In the genomic region with DNA sequence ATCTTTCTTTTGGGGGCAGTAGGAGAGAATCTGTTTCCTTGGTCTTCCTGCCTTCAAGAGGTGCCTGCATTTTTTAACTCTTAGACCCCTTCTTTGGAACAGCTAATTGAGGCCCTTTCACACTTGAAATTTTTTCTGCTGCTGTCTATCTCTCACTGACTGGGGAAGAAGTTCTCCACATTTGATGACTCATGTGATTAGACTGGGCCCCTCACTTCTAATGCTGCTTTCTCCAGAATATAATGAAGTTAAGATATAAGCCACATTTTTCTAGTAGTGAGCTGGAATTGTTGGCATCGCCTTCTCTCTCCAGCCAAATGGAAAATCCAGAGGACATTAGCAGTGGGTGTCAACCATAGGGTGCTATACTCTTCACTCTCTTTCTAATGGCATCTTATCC, we compare ENCODE assay signal across 31 cellular contexts. TPM values are rescaled to one million over a fixed set of nuclear protein-coding genes. Genes with fewer than 3 reads are reported as not detected.
DNase-seq lines count a peak whose midpoint lies in the region; ATAC-seq and TF ChIP-seq lines count a peak whose summit lies in the region.
"Had no signal": no experiment of that assay in that cellular context is flagged by ENCODE, and none has a peak within 500 bp of the region (broad histone marks: within the 10 kb centered on the region; RNA-seq: fewer than 3 reads in every experiment).

No MANE protein-coding gene starts in this region.

- ATAC-seq in GM21529 (IDR thresholded peaks at IDR 0.05; ENCODE audit: unreplicated experiment) = no peak
- ATAC-seq: mucosa of descending colon, sciatic nerve, T-helper 17 cell had no signal

- H3K9ac ChIP-seq in neuronal stem cell (ENCODE audit: low read depth, low read length, poor library complexity) = no peak overlapping the region

- H2BK120ac ChIP-seq in neuronal stem cell (ENCODE audit: low read depth, low read length) = no peak overlapping the region

- no peaks in the 10 kb centered on the region for H3K79me1 ChIP-seq in neuronal stem cell (ENCODE audit: low read depth, low read length)

- no peak overlapping the region for H3K4me2 ChIP-seq in neuronal stem cell (ENCODE audit: insufficient read depth, low read length, poor library complexity, severe bottlenecking)
- H3K4me2 ChIP-seq: hepatocyte had no signal

- no peak overlapping the region for H3K14ac ChIP-seq in neuronal stem cell (ENCODE audit: low read length)

- H2BK5ac ChIP-seq in neuronal stem cell (ENCODE audit: low read length) = no peak overlapping the region

- in situ Hi-C loops in astrocyte of the spinal cord (cut with HindIII; ENCODE audit: low sequenced_read_pairs) = no loop called here

- H4K8ac ChIP-seq in neuronal stem cell (ENCODE audit: low read depth, low read length) = no peak overlapping the region

- no peaks in the 10 kb centered on the region for H3K27me3 ChIP-seq in ACC112 (ENCODE audit: insufficient read depth, low read length)
- no peaks in the 10 kb centered on the region for H3K27me3 ChIP-seq in neuronal stem cell (ENCODE audit: control insufficient read depth in 3 of 3, insufficient read depth in 3 of 3, low read depth in 1 of 3, low read length in 3 of 3)
- H3K27me3 ChIP-seq in dorsolateral prefrontal cortex = no peaks in the 10 kb centered on the region
- H3K27me3 ChIP-seq: adrenal gland, cardiac muscle cell, hepatocyte, stomach, tibial nerve had no signal

- no CpG with 5 or more reads among the region's 1 CpG for WGBS in neuronal stem cell (ENCODE audit: extremely low coverage in 2 of 2, insufficient read length in 2 of 2, insufficient replicate concordance in 1 of 2), 2 donors

- H3K4me3 ChIP-seq in ACC112 (ENCODE audit: low read depth, low read length) (peak overlapping the region; percentile 47), astrocyte of the spinal cord (ENCODE audit: low read depth, low read length) (no peak overlapping the region), neuronal stem cell (ENCODE audit: low read length in 2 of 2) (no peak overlapping the region), dorsolateral prefrontal cortex (no peak overlapping the region)
- H3K4me3 ChIP-seq: adrenal gland, cardiac muscle cell, hepatocyte, left ventricle myocardium inferior, mucosa of descending colon, stomach, tibial nerve had no signal

- H2AFZ ChIP-seq in ACC112 (ENCODE audit: low read length, unreplicated experiment) (peak overlapping the region; percentile 34), neuronal stem cell (ENCODE audit: low read length) (no peak overlapping the region)
- H2AFZ ChIP-seq: hepatocyte had no signal

- H4K91ac ChIP-seq in neuronal stem cell (ENCODE audit: low read depth, low read length, poor library complexity) = no peak overlapping the region

- no peak overlapping the region for H3K4ac ChIP-seq in neuronal stem cell (ENCODE audit: low read length)

- no peaks in the 10 kb centered on the region for H3K9me3 ChIP-seq in neuronal stem cell (replicated peaks in 1 of 2; ENCODE audit: control insufficient read depth in 2 of 2, insufficient read depth in 1 of 2, low read depth in 1 of 2, low read length in 2 of 2)
- H3K9me3 ChIP-seq: adrenal gland, left ventricle myocardium inferior, mucosa of descending colon, stomach, tibial nerve had no signal

- no peaks in the 10 kb centered on the region for H3K79me2 ChIP-seq in ACC112 (ENCODE audit: control insufficient read depth, insufficient read depth, low read length, unreplicated experiment)
- H3K79me2 ChIP-seq: hepatocyte had no signal

- DNase-seq in NCI-H226 (peak; percentile 72), astrocyte of the spinal cord (ENCODE audit: low read depth, low spot score) (peak; percentile 48), kidney tubule cell (ENCODE audit: low spot score) (peak; percentile 85), neuronal stem cell (ENCODE audit: low spot score) (no peak), dorsolateral prefrontal cortex (no peak), foreskin melanocyte (no peak)
- DNase-seq: activated CD4-positive, alpha-beta T cell treated with anti-CD3 and anti-CD28 coated beads for 4 hours; activated naive CD4-positive, alpha-beta T cell; activated T-cell treated with anti-CD3 and anti-CD28 coated beads, Interleukin-2, amount 50 U/mL, for 24 hours; adrenal gland; CD8-positive, alpha-beta memory T cell; DMS153; GOT3; KG1; left ventricle myocardium inferior; mucosa of descending colon; NCI-H1694; NCI-H524; NK-92 treated with Interleukin-12 subunit alpha and Interleukin-12 subunit beta, amount 100 ng/mL, for 24 hours; stomach; T-helper 17 cell had no signal

- no peak for TF ChIP-seq CTCF in astrocyte of the spinal cord (IDR thresholded peaks at IDR 0.05; ENCODE audit: low read depth, low read length)
- no peak for TF ChIP-seq CTCF in dorsolateral prefrontal cortex (IDR thresholded peaks at IDR 0.05 in 54 of 56, conservative IDR thresholded peaks at IDR 0.05 in 2 of 56; ENCODE audit: low read depth in 1 of 56, partially characterized antibody in 56 of 56)

- no peak overlapping the region for H3K23ac ChIP-seq in neuronal stem cell (ENCODE audit: low read depth, low read length, poor library complexity)

- H2AK5ac ChIP-seq in neuronal stem cell (ENCODE audit: low read depth, low read length) = no peak overlapping the region

- H3K36me3 ChIP-seq in ACC112 (ENCODE audit: insufficient read depth, low read length) (no peaks in the 10 kb centered on the region), neuronal stem cell (replicated peaks in 1 of 2; ENCODE audit: control insufficient read depth in 2 of 2, insufficient read depth in 2 of 2, low read length in 2 of 2) (no peaks in the 10 kb centered on the region)
- H3K36me3 ChIP-seq: adrenal gland, cardiac muscle cell, left ventricle myocardium inferior, stomach, tibial nerve had no signal

- H2BK15ac ChIP-seq in neuronal stem cell (ENCODE audit: low read length) = no peak overlapping the region

- intact Hi-C loops in dorsolateral prefrontal cortex (cut with DNase I) = no loop called here

- H3K18ac ChIP-seq in neuronal stem cell (ENCODE audit: low read length) = no peak overlapping the region

- H3K27ac ChIP-seq in ACC112 (ENCODE audit: low read depth, low read length) (peak overlapping the region; percentile 98), neuronal stem cell (replicated peaks; ENCODE audit: low read length) (no peak overlapping the region), dorsolateral prefrontal cortex (no peak overlapping the region)
- H3K27ac ChIP-seq: adrenal gland, cardiac muscle cell, hepatocyte, left ventricle myocardium inferior, stomach, tibial nerve had no signal

- no peak overlapping the region for H2BK12ac ChIP-seq in neuronal stem cell (ENCODE audit: low read length)

- peaks cover 19% of the 10 kb centered on the region for H3K4me1 ChIP-seq in ACC112 (ENCODE audit: control insufficient read depth, insufficient read depth, low read length, unreplicated experiment)
- H3K4me1 ChIP-seq in neuronal stem cell (ENCODE audit: control insufficient read depth in 2 of 2, insufficient read depth in 1 of 2, low read depth in 1 of 2, low read length in 2 of 2) = peaks cover 2% of the 10 kb centered on the region in 2 donors
- H3K4me1 ChIP-seq: adrenal gland, left ventricle myocardium inferior, stomach, tibial nerve had no signal

RNA-seq across cellular contexts. Expression of a gene that starts 12.4 kb away (rescaled TPM):
- 0.39 TPM for polyA plus RNA-seq in neuronal stem cell (2013, experiment 1 of 2)
- polyA plus RNA-seq in neuronal stem cell (2013, experiment 2 of 2) = 0.51 TPM
- 1 to 10 TPM in 26 of 120 experiments, under 1 TPM in 78, not detected in 16; 0.22 to 3.0 (median 0.65) TPM for total RNA-seq in dorsolateral prefrontal cortex
- total RNA-seq: activated CD8-positive, alpha-beta memory T cell treated with anti-CD3 and anti-CD28 coated beads for 36 hours; B cell; cardiac muscle cell; left ventricle myocardium inferior; SK-MEL-5 had no signal
- polyA plus RNA-seq: cardiac muscle cell; CD8-positive, alpha-beta memory T cell; neural cell had no signal

Comparison
In these comparisons a context has a peak if more than half of its experiments do, and no peak if none do; other contexts are left out.
1. DNase-seq: peak in NCI-H226 (single experiment), astrocyte of the spinal cord (single experiment) and kidney tubule cell (single experiment); none in neuronal stem cell (single experiment), dorsolateral prefrontal cortex (0 of 10) and foreskin melanocyte (single experiment).